12 cellular contexts compared by ENCODE assay signal in the genomic region with DNA sequence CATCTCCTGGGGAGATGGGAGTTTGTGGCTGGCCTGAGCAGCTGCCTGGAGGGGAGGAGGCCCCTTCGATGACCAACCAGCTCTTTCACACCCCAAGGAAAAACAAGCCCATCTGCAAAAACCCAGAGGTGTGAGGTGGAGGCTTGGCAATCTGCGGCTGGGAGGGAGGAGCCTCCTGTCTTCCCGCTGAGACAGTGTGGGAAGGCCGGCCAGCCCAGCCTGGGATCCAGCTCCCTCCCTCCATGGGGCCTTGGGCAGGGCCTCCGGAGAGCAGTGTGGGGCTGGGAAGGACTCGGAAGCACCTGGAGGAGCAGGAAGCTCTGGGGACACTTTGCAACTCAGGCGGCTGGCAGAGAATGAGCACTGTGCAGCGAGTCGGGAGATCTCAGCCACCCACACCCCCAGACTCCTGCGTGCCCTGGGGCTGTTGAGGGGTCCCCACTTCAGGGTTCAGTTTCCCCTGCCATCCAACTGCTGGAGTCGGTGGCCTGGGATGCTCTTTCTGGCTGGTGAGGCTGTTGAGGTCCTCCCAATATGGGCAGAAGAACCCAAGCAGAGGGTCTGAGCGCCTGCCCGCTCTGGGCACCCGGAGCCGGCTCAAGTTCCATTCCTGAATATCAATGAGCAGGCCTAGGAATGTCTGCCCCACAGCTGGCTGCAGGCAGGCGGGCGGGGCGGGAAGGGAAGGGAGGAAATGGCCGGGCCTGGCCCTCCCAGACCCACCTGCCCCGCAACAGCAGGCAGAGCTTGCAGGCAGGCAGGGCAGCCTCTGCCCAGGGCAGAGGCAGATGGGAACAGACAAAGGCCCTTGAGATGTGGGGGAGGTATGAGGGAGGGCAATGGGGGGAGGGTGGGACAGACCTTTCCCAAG.
DNase-seq lines count a peak whose midpoint lies in the region; ATAC-seq and TF ChIP-seq lines count a peak whose summit lies in the region.
"Had no signal": no experiment of that assay in that cellular context is flagged by ENCODE, and none has a peak within 500 bp of the region (broad histone marks: within the 10 kb centered on the region; RNA-seq: fewer than 3 reads in every experiment).

No MANE protein-coding gene starts in this region.

- H3K9ac ChIP-seq in trophoblast cell (ENCODE audit: low read length) = peak overlapping the region; percentile 4

- H2AK5ac ChIP-seq in trophoblast cell (ENCODE audit: low read length) = no peak overlapping the region

- H3K14ac ChIP-seq in trophoblast cell (ENCODE audit: low read length) = no peak overlapping the region

- H3K23ac ChIP-seq in trophoblast cell (ENCODE audit: low read length) = no peak overlapping the region

- peak overlapping the region; percentile 22 for H3K4me2 ChIP-seq in trophoblast cell (ENCODE audit: low read length)

- no peak for ATAC-seq in activated naive CD4-positive, alpha-beta T cell treated with anti-CD3 and anti-CD28 coated beads, Interleukin-2, amount 50 U/mL, for 72 hours
- ATAC-seq in GM21526 (IDR thresholded peaks at IDR 0.05; ENCODE audit: low FRiP score, unreplicated experiment) = no peak

- no peaks in the 10 kb centered on the region for H3K9me3 Mint-ChIP-seq in activated naive CD4-positive, alpha-beta T cell treated with anti-CD3 and anti-CD28 coated beads, Interleukin-2, amount 50 U/mL, for 72 hours
- H3K9me3 Mint-ChIP-seq: activated T-helper 1 cell treated with anti-CD3 and anti-CD28 coated beads, Interleukin-12 subunit alpha, Interleukin-12 subunit beta, Interleukin-2, Interleukin-4 antibody, amounts not matched to agents 30 ng/mL and 10 ng/mL and 1 ng/mL, durations not matched to agents 14 hours and 24 hours and 36 hours had no signal

- H2BK5ac ChIP-seq in trophoblast cell (ENCODE audit: low read depth, low read length, poor library complexity) = no peak overlapping the region

- no peak for TF ChIP-seq CTCF in fibroblast of villous mesenchyme (IDR thresholded peaks at IDR 0.05; ENCODE audit: insufficient read depth, low read depth, low read length)

- H3K4ac ChIP-seq in trophoblast cell (ENCODE audit: low read depth, low read length) = no peak overlapping the region

- no CpG with 5 or more reads among the region's 20 CpGs for WGBS in trophoblast cell (ENCODE audit: extremely low coverage, insufficient coverage, insufficient read length)

- H3K9me3 ChIP-seq in SJSA1 (replicated peaks) (no peaks in the 10 kb centered on the region), trophoblast cell (ENCODE audit: insufficient read depth, low read depth, low read length) (no peaks in the 10 kb centered on the region)
- H3K9me3 ChIP-seq: gastrocnemius medialis had no signal

- H3K36me3 ChIP-seq in SJSA1 = no peaks in the 10 kb centered on the region
- H3K36me3 ChIP-seq in trophoblast cell (ENCODE audit: control insufficient read depth in 1 of 2, insufficient read depth in 2 of 2, low read length in 2 of 2) = no peaks in the 10 kb centered on the region
- H3K36me3 ChIP-seq: gastrocnemius medialis had no signal

- no peak overlapping the region for H4K12ac ChIP-seq in trophoblast cell (ENCODE audit: low read depth, low read length)

- H3K27me3 ChIP-seq in SJSA1 (replicated peaks) = no peaks in the 10 kb centered on the region
- no peaks in the 10 kb centered on the region for H3K27me3 ChIP-seq in trophoblast cell (ENCODE audit: insufficient read depth, low read length)
- H3K27me3 ChIP-seq: gastrocnemius medialis had no signal

- no peak overlapping the region for H2AFZ ChIP-seq in trophoblast cell (ENCODE audit: insufficient read depth, low read length, poor library complexity)

- peak overlapping the region; percentile 31 for H4K8ac ChIP-seq in trophoblast cell (ENCODE audit: low read depth, low read length)

- H3K4me3 ChIP-seq in SJSA1 (no peak overlapping the region), fibroblast of villous mesenchyme (ENCODE audit: low read depth, low read length) (no peak overlapping the region), trophoblast cell (ENCODE audit: low read depth, low read length) (no peak overlapping the region)
- H3K4me3 ChIP-seq: gastrocnemius medialis had no signal

- H3K79me1 ChIP-seq in trophoblast cell (ENCODE audit: low read length) = peaks cover 6% of the 10 kb centered on the region

- no peaks in the 10 kb centered on the region for H3K79me2 ChIP-seq in trophoblast cell (ENCODE audit: control insufficient read depth, insufficient read depth, low read length, poor library complexity)

- no peak overlapping the region for H3K27ac Mint-ChIP-seq in activated naive CD4-positive, alpha-beta T cell treated with anti-CD3 and anti-CD28 coated beads, Interleukin-2, amount 50 U/mL, for 72 hours
- H3K27ac Mint-ChIP-seq: activated T-helper 1 cell treated with anti-CD3 and anti-CD28 coated beads, Interleukin-12 subunit alpha, Interleukin-12 subunit beta, Interleukin-2, Interleukin-4 antibody, amounts not matched to agents 30 ng/mL and 10 ng/mL and 1 ng/mL, durations not matched to agents 14 hours and 24 hours and 36 hours had no signal

- H4K91ac ChIP-seq in trophoblast cell (ENCODE audit: low read depth, low read length) = no peak overlapping the region

- peak; percentile 67 for DNase-seq in EH (ENCODE audit: low read depth)
- peak in 1 of 2 experiments; percentile 26 for DNase-seq in SJSA1 (ENCODE audit: low read depth in 1 of 2, low spot score in 2 of 2)
- DNase-seq in fibroblast of villous mesenchyme (ENCODE audit: low read depth) = peak; percentile 19
- peak; percentile 80 to 86 for DNase-seq in trophoblast cell
- no peak for DNase-seq in activated naive CD4-positive, alpha-beta T cell treated with anti-CD3 and anti-CD28 coated beads, Interleukin-2, amount 50 U/mL, for 72 hours (ENCODE audit: low spot score in 2 of 2)
- no peak for DNase-seq in NOMO-1 (lab: John Stamatoyannopoulos, UW; ENCODE audit: unreplicated experiment in 2 of 2)
- no peak for DNase-seq in stimulated activated CD4-positive, alpha-beta T cell treated with anti-CD3 and anti-CD28 coated beads, Interleukin-12 subunit alpha, Interleukin-12 subunit beta, amount 100 ng/mL, for 4 hours
- DNase-seq: gastrocnemius medialis; NCI-H2107; stimulated activated naive CD4-positive, alpha-beta T cell had no signal

- H2BK12ac ChIP-seq in trophoblast cell (ENCODE audit: low read length) = peak overlapping the region; percentile 23

- no peak overlapping the region for H2BK120ac ChIP-seq in trophoblast cell (ENCODE audit: insufficient read depth, low read length, poor library complexity)

- H3K18ac ChIP-seq in trophoblast cell (ENCODE audit: low read length) = peak overlapping the region; percentile 51

- H3K36me3 Mint-ChIP-seq in activated naive CD4-positive, alpha-beta T cell treated with anti-CD3 and anti-CD28 coated beads, Interleukin-2, amount 50 U/mL, for 72 hours = no peaks in the 10 kb centered on the region

- peaks cover 31% of the 10 kb centered on the region for H3K4me1 ChIP-seq in SJSA1 (replicated peaks)
- peaks cover 20 to 25% of the 10 kb centered on the region in 2 experiments for H3K4me1 ChIP-seq in trophoblast cell (ENCODE audit: control insufficient read depth in 1 of 2, insufficient read depth in 2 of 2, low read length in 2 of 2)

- H3K27ac ChIP-seq in SJSA1 (peak overlapping the region; percentile 42), trophoblast cell (ENCODE audit: low read depth, low read length) (no peak overlapping the region)
- H3K27ac ChIP-seq: gastrocnemius medialis had no signal

Comparison
In these comparisons a context has a peak if more than half of its experiments do, and no peak if none do; other contexts are left out.
1. DNase-seq: peak in EH (single experiment), fibroblast of villous mesenchyme (single experiment) and trophoblast cell (2 of 2); none in activated naive CD4-positive, alpha-beta T cell treated with anti-CD3 and anti-CD28 coated beads, Interleukin-2, amount 50 U/mL, for 72 hours (0 of 2), NOMO-1 (0 of 2) and stimulated activated CD4-positive, alpha-beta T cell treated with anti-CD3 and anti-CD28 coated beads, Interleukin-12 subunit alpha, Interleukin-12 subunit beta, amount 100 ng/mL, for 4 hours (single experiment).